ENCODE assay signal across 10 cellular contexts in the genomic region with DNA sequence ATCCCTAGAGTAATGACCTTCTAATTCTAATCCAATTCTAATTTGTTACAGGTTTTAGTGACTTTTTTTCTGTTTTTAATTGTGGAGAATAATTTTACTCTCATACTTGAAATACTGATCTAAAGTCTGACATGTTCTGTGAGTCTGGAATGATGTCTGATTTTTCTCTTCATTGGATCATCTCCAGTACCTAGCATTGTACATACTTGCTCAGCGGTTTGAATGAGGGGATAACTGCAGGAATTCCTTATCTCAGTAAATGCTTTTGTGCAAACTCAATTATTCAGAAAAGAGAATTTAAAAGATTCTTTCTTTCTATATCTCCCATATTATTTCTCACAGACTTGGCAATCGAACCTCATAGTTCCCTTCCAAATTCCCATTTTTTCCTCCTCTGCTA.
"Had no signal": no experiment of that assay in that cellular context is flagged by ENCODE, and none has a peak within 500 bp of the region (broad histone marks: within the 10 kb centered on the region; RNA-seq: fewer than 3 reads in every experiment).

No MANE protein-coding gene starts in this region.

- H3K4me3 Mint-ChIP-seq: HFFc6 had no signal

- H3K4me3 ChIP-seq: GM23248, HAP-1, K562 had no signal

- H3K27ac Mint-ChIP-seq: HFFc6 had no signal

- DNase-seq: GM23248, GOT3, H7, HFFc6, IMR-90, KG1 had no signal

- H3K4me1 ChIP-seq: HAP-1 had no signal

- H3K27ac ChIP-seq: GM23248 had no signal

- H2AFZ ChIP-seq: GM23248 had no signal

- ATAC-seq: HCT116, K562 had no signal

- FAIRE-seq: HTR-8/SVneo, K562 had no signal

- H3K9me3 ChIP-seq: HAP-1 had no signal

- H3K36me3 ChIP-seq: HAP-1 had no signal

- H3K9ac ChIP-seq: GM23248 had no signal
